Comparison of ENCODE assay signal across 8 cellular contexts in genomic region chr9:33524431-33524947, GRCh38. TPM values are rescaled to one million over a fixed set of nuclear protein-coding genes. Genes with fewer than 3 reads are reported as not detected.
DNase-seq lines count a peak whose midpoint lies in the region; ATAC-seq, FAIRE-seq and TF ChIP-seq lines count a peak whose summit lies in the region.

No MANE protein-coding gene starts in this region.

- TF ChIP-seq CTCF in bronchial epithelial cell (IDR thresholded peaks at IDR 0.05; ENCODE audit: insufficient read depth, low read length, severe bottlenecking) = no peak

- no peak overlapping the region for H4K8ac ChIP-seq in mesendoderm (ENCODE audit: low read depth, low read length)

- H3K56ac ChIP-seq in mesendoderm (ENCODE audit: low read length) = peak overlapping the region; percentile 85

- no peak overlapping the region for H2AK5ac ChIP-seq in mesendoderm (ENCODE audit: low read length)

- no peak overlapping the region for H2BK15ac ChIP-seq in mesendoderm (replicated peaks; ENCODE audit: low read depth)

- no CpG with 5 or more reads among the region's 38 CpGs for WGBS in mesendoderm (ENCODE audit: extremely low coverage, insufficient coverage, low lambda C conversion rate)

- peak overlapping the region; percentile 61 for H3K9ac ChIP-seq in mesendoderm (ENCODE audit: low read length)

- H3K23ac ChIP-seq in mesendoderm (ENCODE audit: low read length) = no peak overlapping the region

- ATAC-seq in HG03196 (IDR thresholded peaks at IDR 0.05; ENCODE audit: unreplicated experiment) (no peak), GM18868 (IDR thresholded peaks at IDR 0.05; ENCODE audit: unreplicated experiment) (no peak), HG03442 (IDR thresholded peaks at IDR 0.05; ENCODE audit: unreplicated experiment) (no peak)

- no peak overlapping the region for H3K4ac ChIP-seq in mesendoderm (ENCODE audit: low read depth, low read length)

- H3K79me1 ChIP-seq in mesendoderm (ENCODE audit: low read length) = no peaks in the 10 kb centered on the region

- DNase-seq in ELR (ENCODE audit: low read depth) (peak; percentile 45), NCI-H1694 treated with DMSO at 0.1 percent for 48 hours (lab: John Stamatoyannopoulos, UW) (peak; percentile 69), bronchial epithelial cell (ENCODE audit: low read depth) (no peak), mesendoderm (peak; percentile 22)
- no peak for DNase-seq in activated CD4-positive, CD25-positive, alpha-beta regulatory T cell (lab: John Stamatoyannopoulos, UW)

- no peak overlapping the region for H2BK120ac ChIP-seq in mesendoderm (ENCODE audit: low read depth, low read length)

- no peak overlapping the region for H2BK5ac ChIP-seq in mesendoderm (ENCODE audit: low read length)

- H3K36me3 ChIP-seq in bronchial epithelial cell (ENCODE audit: control insufficient read depth, insufficient read depth, low read length) (no peaks in the 10 kb centered on the region), mesendoderm (ENCODE audit: control insufficient read depth, insufficient read depth, low read length) (no peaks in the 10 kb centered on the region)

- H3K4me2 ChIP-seq in mesendoderm (ENCODE audit: low read length) = peak overlapping the region; percentile 64

- no peaks in the 10 kb centered on the region for H3K79me2 ChIP-seq in mesendoderm (ENCODE audit: control insufficient read depth, insufficient read depth, low read length)

- peak overlapping the region; percentile 80 for H3K4me3 ChIP-seq in bronchial epithelial cell (ENCODE audit: low read depth, low read length)
- peak overlapping the region; percentile 50 for H3K4me3 ChIP-seq in mesendoderm (ENCODE audit: low read length)

- no peak overlapping the region for H4K5ac ChIP-seq in mesendoderm (ENCODE audit: low read length)

- H3K27ac ChIP-seq in mesendoderm (ENCODE audit: low read depth, low read length) = no peak overlapping the region

- H3K27me3 ChIP-seq in bronchial epithelial cell (ENCODE audit: control insufficient read depth, insufficient read depth, low read length) (no peaks in the 10 kb centered on the region), mesendoderm (ENCODE audit: insufficient read depth, low read length, poor library complexity) (no peaks in the 10 kb centered on the region)

- H3K18ac ChIP-seq in mesendoderm (ENCODE audit: low read length) = no peak overlapping the region

- no peak for FAIRE-seq in bronchial epithelial cell (lab: Jason Lieb, UNC)

- no peaks in the 10 kb centered on the region for H3K4me1 ChIP-seq in mesendoderm (ENCODE audit: control insufficient read depth, low read depth, low read length)

RNA-seq across cellular contexts. Expression of gene ANKRD18B, which starts 0.4 kb away (rescaled TPM):
- total RNA-seq in bronchial epithelial cell = 5.8 and 6.0 TPM in 2 replicates
- 3.9 TPM for polyA plus RNA-seq in mesendoderm (2013, experiment 1 of 2)
- polyA plus RNA-seq in mesendoderm (2013, experiment 2 of 2) = 4.2 TPM

RNA-seq across cellular contexts. Expression of gene NOL6, which starts 50.8 kb away (rescaled TPM):
- total RNA-seq in bronchial epithelial cell = 21.0 and 35.3 TPM in 2 replicates
- polyA plus RNA-seq in mesendoderm (2013, experiment 1 of 2) = 37.8 TPM
- 36.5 TPM for polyA plus RNA-seq in mesendoderm (2013, experiment 2 of 2)

Comparison
In these comparisons a context has a peak if more than half of its experiments do, and no peak if none do; other contexts are left out.
1. DNase-seq: peak in ELR (single experiment), NCI-H1694 treated with DMSO at 0.1 percent for 48 hours (single experiment) and mesendoderm (single experiment); none in bronchial epithelial cell (single experiment) and activated CD4-positive, CD25-positive, alpha-beta regulatory T cell (0 of 4).